1 cellular context compared by ENCODE assay signal in genomic region chr14:75335588-75335987, GRCh38.
TF ChIP-seq lines count a peak whose summit lies in the region.

No MANE protein-coding gene starts in this region.

TF ChIP-seq in GM23338, 12 proteins besides CTCF, POLR2A, EP300 and RAD21:
- TF ChIP-seq, protein P1, sequence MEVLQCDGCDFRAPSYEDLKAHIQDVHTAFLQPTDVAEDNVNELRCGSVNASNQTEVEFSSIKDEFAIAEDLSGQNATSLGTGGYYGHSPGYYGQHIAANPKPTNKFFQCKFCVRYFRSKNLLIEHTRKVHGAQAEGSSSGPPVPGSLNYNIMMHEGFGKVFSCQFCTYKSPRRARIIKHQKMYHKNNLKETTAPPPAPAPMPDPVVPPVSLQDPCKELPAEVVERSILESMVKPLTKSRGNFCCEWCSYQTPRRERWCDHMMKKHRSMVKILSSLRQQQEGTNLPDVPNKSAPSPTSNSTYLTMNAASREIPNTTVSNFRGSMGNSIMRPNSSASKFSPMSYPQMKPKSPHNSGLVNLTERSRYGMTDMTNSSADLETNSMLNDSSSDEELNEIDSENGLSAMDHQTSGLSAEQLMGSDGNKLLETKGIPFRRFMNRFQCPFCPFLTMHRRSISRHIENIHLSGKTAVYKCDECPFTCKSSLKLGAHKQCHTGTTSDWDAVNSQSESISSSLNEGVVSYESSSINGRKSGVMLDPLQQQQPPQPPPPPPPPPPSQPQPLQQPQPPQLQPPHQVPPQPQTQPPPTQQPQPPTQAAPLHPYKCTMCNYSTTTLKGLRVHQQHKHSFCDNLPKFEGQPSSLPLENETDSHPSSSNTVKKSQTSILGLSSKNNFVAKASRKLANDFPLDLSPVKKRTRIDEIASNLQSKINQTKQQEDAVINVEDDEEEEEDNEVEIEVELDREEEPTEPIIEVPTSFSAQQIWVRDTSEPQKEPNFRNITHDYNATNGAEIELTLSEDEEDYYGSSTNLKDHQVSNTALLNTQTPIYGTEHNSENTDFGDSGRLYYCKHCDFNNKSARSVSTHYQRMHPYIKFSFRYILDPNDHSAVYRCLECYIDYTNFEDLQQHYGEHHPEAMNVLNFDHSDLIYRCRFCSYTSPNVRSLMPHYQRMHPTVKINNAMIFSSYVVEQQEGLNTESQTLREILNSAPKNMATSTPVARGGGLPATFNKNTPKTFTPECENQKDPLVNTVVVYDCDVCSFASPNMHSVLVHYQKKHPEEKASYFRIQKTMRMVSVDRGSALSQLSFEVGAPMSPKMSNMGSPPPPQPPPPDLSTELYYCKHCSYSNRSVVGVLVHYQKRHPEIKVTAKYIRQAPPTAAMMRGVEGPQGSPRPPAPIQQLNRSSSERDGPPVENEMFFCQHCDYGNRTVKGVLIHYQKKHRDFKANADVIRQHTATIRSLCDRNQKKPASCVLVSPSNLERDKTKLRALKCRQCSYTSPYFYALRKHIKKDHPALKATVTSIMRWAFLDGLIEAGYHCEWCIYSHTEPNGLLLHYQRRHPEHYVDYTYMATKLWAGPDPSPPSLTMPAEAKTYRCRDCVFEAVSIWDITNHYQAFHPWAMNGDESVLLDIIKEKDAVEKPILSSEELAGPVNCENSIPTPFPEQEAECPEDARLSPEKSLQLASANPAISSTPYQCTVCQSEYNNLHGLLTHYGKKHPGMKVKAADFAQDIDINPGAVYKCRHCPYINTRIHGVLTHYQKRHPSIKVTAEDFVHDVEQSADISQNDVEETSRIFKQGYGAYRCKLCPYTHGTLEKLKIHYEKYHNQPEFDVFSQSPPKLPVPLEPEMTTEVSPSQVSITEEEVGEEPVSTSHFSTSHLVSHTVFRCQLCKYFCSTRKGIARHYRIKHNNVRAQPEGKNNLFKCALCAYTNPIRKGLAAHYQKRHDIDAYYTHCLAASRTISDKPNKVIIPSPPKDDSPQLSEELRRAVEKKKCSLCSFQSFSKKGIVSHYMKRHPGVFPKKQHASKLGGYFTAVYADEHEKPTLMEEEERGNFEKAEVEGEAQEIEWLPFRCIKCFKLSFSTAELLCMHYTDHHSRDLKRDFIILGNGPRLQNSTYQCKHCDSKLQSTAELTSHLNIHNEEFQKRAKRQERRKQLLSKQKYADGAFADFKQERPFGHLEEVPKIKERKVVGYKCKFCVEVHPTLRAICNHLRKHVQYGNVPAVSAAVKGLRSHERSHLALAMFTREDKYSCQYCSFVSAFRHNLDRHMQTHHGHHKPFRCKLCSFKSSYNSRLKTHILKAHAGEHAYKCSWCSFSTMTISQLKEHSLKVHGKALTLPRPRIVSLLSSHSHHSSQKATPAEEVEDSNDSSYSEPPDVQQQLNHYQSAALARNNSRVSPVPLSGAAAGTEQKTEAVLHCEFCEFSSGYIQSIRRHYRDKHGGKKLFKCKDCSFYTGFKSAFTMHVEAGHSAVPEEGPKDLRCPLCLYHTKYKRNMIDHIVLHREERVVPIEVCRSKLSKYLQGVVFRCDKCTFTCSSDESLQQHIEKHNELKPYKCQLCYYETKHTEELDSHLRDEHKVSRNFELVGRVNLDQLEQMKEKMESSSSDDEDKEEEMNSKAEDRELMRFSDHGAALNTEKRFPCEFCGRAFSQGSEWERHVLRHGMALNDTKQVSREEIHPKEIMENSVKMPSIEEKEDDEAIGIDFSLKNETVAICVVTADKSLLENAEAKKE (CRISPR knock-in tag; IDR thresholded peaks at IDR 0.05): no peak
